Comparison of ENCODE assay signal across 22 cellular contexts in the genomic region with DNA sequence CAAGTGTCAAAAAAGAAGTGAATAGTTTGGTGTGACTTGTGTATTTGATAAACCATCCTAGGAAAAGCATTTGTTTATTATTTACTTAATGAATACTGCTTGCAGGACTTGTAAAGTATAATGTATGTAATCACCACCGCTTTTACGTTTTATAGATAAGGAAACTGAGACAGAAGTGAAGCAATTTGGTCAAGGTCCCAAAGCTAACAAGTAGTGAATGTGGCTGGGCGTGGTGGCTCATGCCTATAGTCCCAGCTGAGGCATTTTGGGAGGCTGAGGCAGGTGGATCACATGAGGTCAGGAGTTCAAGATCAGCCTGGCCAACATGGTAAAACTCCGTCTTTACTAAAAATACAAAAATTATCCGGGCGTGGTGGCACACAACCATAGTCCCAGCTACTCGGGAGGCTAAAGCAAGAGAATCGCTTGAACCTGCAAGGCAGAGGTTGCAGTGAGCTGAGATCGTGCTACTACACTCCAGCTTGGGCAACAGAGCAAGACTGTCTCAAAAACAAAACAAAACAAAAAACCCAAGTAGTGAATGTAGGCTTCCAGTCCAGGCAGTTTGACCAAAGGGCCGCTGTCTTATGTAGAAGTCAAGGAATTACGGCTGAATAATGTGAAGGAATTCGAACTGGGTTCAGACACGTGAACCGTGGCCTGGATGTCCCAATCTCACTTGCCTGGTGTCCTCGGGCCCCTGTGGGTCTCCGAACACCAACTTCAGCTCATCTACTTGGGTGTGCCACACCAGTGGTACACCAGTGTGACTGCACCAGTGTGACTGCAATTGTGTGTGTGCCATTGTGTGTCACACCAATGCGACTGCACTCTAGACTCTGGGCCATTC.
DNase-seq lines count a peak whose midpoint lies in the region; ATAC-seq and TF ChIP-seq lines count a peak whose summit lies in the region.
"Had no signal": no experiment of that assay in that cellular context is flagged by ENCODE, and none has a peak within 500 bp of the region (broad histone marks: within the 10 kb centered on the region; RNA-seq: fewer than 3 reads in every experiment).

No MANE protein-coding gene starts in this region.

- no peak overlapping the region for H3K23ac ChIP-seq in mesenchymal stem cell (ENCODE audit: low read length in 2 of 2)

- H3K27me3 ChIP-seq in colonic mucosa = no peaks in the 10 kb centered on the region
- no peaks in the 10 kb centered on the region for H3K27me3 ChIP-seq in mesenchymal stem cell (ENCODE audit: control insufficient read depth in 1 of 2, insufficient read depth in 1 of 2, low read length in 2 of 2)
- H3K27me3 ChIP-seq in spleen (replicated peaks in 1 of 7) = no peaks in the 10 kb centered on the region
- H3K27me3 ChIP-seq in testis = no peaks in the 10 kb centered on the region
- H3K27me3 ChIP-seq: BLaER1, heart right ventricle, ovary, SJSA1, thyroid gland had no signal

- CTCF ChIA-PET in HEK293 (lab: Yijun Ruan, JAX) = no interaction called here

- H2BK12ac ChIP-seq in mesenchymal stem cell (ENCODE audit: low read length in 2 of 2) = peak overlapping the region in 1 of 2 experiments; percentile 45

- no peak overlapping the region for H3K9ac ChIP-seq in colonic mucosa (ENCODE audit: low read depth in 2 of 2, low read length in 2 of 2)
- no peak overlapping the region for H3K9ac ChIP-seq in mesenchymal stem cell (ENCODE audit: low read length)
- H3K9ac ChIP-seq: BLaER1 had no signal

- H3K4me3 ChIP-seq in HEK293 (ENCODE audit: low read depth, low read length) (no peak overlapping the region), colonic mucosa (no peak overlapping the region), mesenchymal stem cell (ENCODE audit: insufficient read depth in 1 of 2, low read depth in 1 of 2, low read length in 2 of 2) (no peak overlapping the region), spleen (no peak overlapping the region), testis (no peak overlapping the region)
- H3K4me3 ChIP-seq: BLaER1, heart right ventricle, lung, ovary, SJSA1, skin epidermis, thyroid gland had no signal

- H3K27ac ChIP-seq in HEK293 (ENCODE audit: extremely low read depth, low read depth, low read length) = no peak overlapping the region
- H3K27ac ChIP-seq in colonic mucosa = peak overlapping the region; percentile 4
- H3K27ac ChIP-seq in mesenchymal stem cell (ENCODE audit: low read length, poor library complexity, severe bottlenecking) = no peak overlapping the region
- H3K27ac ChIP-seq in spleen = no peak overlapping the region
- no peak overlapping the region for H3K27ac ChIP-seq in testis
- H3K27ac ChIP-seq: BLaER1, heart right ventricle, ovary, SJSA1, skin epidermis, thyroid gland had no signal

- no peak overlapping the region for H3K18ac ChIP-seq in mesenchymal stem cell (ENCODE audit: low read depth in 1 of 2, low read length in 2 of 2)

- no peaks in the 10 kb centered on the region for H3K36me3 ChIP-seq in HEK293 (ENCODE audit: control insufficient read depth in 2 of 2, insufficient read depth in 1 of 2, low read length in 2 of 2)
- no peaks in the 10 kb centered on the region for H3K36me3 ChIP-seq in colonic mucosa
- no peaks in the 10 kb centered on the region for H3K36me3 ChIP-seq in mesenchymal stem cell (ENCODE audit: control insufficient read depth in 1 of 2, insufficient read depth in 2 of 2, low read depth in 1 of 2, low read length in 2 of 2)
- no peaks in the 10 kb centered on the region for H3K36me3 ChIP-seq in spleen
- no peaks in the 10 kb centered on the region for H3K36me3 ChIP-seq in testis (ENCODE audit: low read depth, missing control alignments)
- H3K36me3 ChIP-seq: BLaER1, heart right ventricle, ovary, SJSA1, thyroid gland had no signal

- DNase-seq in colonic mucosa (peak; percentile 49), mesenchymal stem cell (no peak), spleen (peak; percentile 64), SIG-M5 (lab: John Stamatoyannopoulos, UW) (no peak), testis (no peak)
- DNase-seq: activated CD4-positive, alpha-beta memory T cell treated with anti-CD3 and anti-CD28 coated beads for 36 hours; activated naive CD4-positive, alpha-beta T cell treated with Interleukin-2 at 50 U/mL for 16 hours; foreskin melanocyte; HCEC 1CT; heart right ventricle; ovary; retina; RPMI8226; stimulated activated CD4-positive, alpha-beta T cell treated with anti-CD3 and anti-CD28 coated beads, Interleukin-1b, Interleukin-23, amount 100 ng/mL, for 48 hours; T-helper 1 cell had no signal

- no peak overlapping the region for H2BK15ac ChIP-seq in mesenchymal stem cell (ENCODE audit: low read depth, poor library complexity, severe bottlenecking)

- POLR2A ChIA-PET in HEK293 (lab: Yijun Ruan, JAX) = no interaction called here

- intact Hi-C loops in colonic mucosa (cut with DNase I) (no loop called here), spleen (cut with DNase I; ENCODE audit: low total_unique reads) (no loop called here), testis (cut with DNase I; ENCODE audit: low total_unique reads) (no loop called here)

- TF ChIP-seq CTCF in HEK293 (tag by site-specific recombination; IDR thresholded peaks at IDR 0.05) = no peak
- TF ChIP-seq CTCF in colonic mucosa (IDR thresholded peaks at IDR 0.05) = no peak
- TF ChIP-seq CTCF in spleen (IDR thresholded peaks at IDR 0.05 in 8 of 11, conservative IDR thresholded peaks at IDR 0.05 in 3 of 11) = no peak
- no peak for TF ChIP-seq CTCF in testis (IDR thresholded peaks at IDR 0.05)

- H3K4me1 ChIP-seq in HEK293 (ENCODE audit: control insufficient read depth, insufficient read depth, low read length) = no peaks in the 10 kb centered on the region
- H3K4me1 ChIP-seq in colonic mucosa = no peaks in the 10 kb centered on the region
- peaks cover 7% of the 10 kb centered on the region for H3K4me1 ChIP-seq in mesenchymal stem cell (ENCODE audit: control insufficient read depth, insufficient read depth, low read depth, low read length)
- peaks cover 0 to 8% (median 4%) of the 10 kb centered on the region in 6 donors for H3K4me1 ChIP-seq in spleen
- H3K4me1 ChIP-seq in testis = no peaks in the 10 kb centered on the region

- TF ChIP-seq POLR2A in spleen (IDR thresholded peaks at IDR 0.05) = no peak
- no peak for TF ChIP-seq POLR2A in testis (IDR thresholded peaks at IDR 0.05)

- no peak overlapping the region for H2BK120ac ChIP-seq in mesenchymal stem cell (ENCODE audit: low read depth, low read length)

- H2AFZ ChIP-seq in mesenchymal stem cell (ENCODE audit: low read depth, low read length) = no peak overlapping the region

- no peak overlapping the region for H3K4me2 ChIP-seq in mesenchymal stem cell (ENCODE audit: low read length, poor library complexity, severe bottlenecking)

- H4K91ac ChIP-seq in mesenchymal stem cell (ENCODE audit: low read length) = peak overlapping the region; percentile 34

- H3K4ac ChIP-seq in mesenchymal stem cell (ENCODE audit: low read depth in 1 of 2, low read length in 2 of 2) = no peak overlapping the region

- H2BK5ac ChIP-seq in mesenchymal stem cell (ENCODE audit: low read depth, low read length, poor library complexity, severe bottlenecking) = no peak overlapping the region

- peak overlapping the region; percentile 19 for H2AK5ac ChIP-seq in mesenchymal stem cell (ENCODE audit: low read length, severe bottlenecking)

- peak overlapping the region in 1 of 2 experiments; percentile 41 for H3K14ac ChIP-seq in mesenchymal stem cell (ENCODE audit: low read length in 2 of 2)

- H3K9me3 ChIP-seq in HEK293 (ENCODE audit: control insufficient read depth, insufficient read depth, low read depth, low read length) (no peaks in the 10 kb centered on the region), colonic mucosa (no peaks in the 10 kb centered on the region), mesenchymal stem cell (ENCODE audit: control insufficient read depth, low read length) (peaks cover 5% of the 10 kb centered on the region), spleen (no peaks in the 10 kb centered on the region), testis (no peaks in the 10 kb centered on the region)
- H3K9me3 ChIP-seq: BLaER1, heart right ventricle, ovary, SJSA1, thyroid gland had no signal

- H4K8ac ChIP-seq in mesenchymal stem cell (ENCODE audit: low read length) = no peak overlapping the region

- no peaks in the 10 kb centered on the region for H3K79me1 ChIP-seq in mesenchymal stem cell (replicated peaks; ENCODE audit: low read length, poor library complexity, severe bottlenecking)

- ATAC-seq in HG02973 (IDR thresholded peaks at IDR 0.05; ENCODE audit: unreplicated experiment) = no peak

- 95% methylated on average over 17 of the region's 17 CpGs for WGBS in mesenchymal stem cell
- 88 to 95% (median 92%) methylated on average over 17 of the region's 17 CpGs for WGBS in spleen, 5 donors
- 88 to 91% methylated on average over 17 of the region's 17 CpGs for WGBS in testis, 2 donors

TF ChIP-seq in HEK293, 187 proteins besides CTCF, POLR2A, EP300 and RAD21 (continues in another document):
- TF ChIP-seq, protein P1, sequence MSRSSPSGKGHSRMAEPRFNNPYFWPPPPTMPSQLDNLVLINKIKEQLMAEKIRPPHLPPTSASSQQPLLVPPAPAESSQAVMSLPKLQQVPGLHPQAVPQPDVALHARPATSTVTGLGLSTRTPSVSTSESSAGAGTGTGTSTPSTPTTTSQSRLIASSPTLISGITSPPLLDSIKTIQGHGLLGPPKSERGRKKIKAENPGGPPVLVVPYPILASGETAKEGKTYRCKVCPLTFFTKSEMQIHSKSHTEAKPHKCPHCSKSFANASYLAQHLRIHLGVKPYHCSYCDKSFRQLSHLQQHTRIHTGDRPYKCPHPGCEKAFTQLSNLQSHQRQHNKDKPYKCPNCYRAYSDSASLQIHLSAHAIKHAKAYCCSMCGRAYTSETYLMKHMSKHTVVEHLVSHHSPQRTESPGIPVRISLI (tag by site-specific recombination; IDR thresholded peaks at IDR 0.05) = no peak

Comparison
In these comparisons a context has a peak if more than half of its experiments do, and no peak if none do; other contexts are left out.
1. DNase-seq: peak in colonic mucosa (single experiment) and spleen (single experiment); none in mesenchymal stem cell (single experiment), SIG-M5 (single experiment) and testis (single experiment).